In genomic region chr11:34926101-34926830, GRCh38 we compare ENCODE assay signal across 10 cellular contexts. TPM values are rescaled to one million over a fixed set of nuclear protein-coding genes. Genes with fewer than 3 reads are reported as not detected.
A peak's percentile ranks its signal among the peaks of the same experiment; 100 is the strongest.
DNase-seq lines count a peak whose midpoint lies in the region; ATAC-seq lines count a peak whose summit lies in the region.
"Had no signal": no experiment of that assay in that cellular context is flagged by ENCODE, and none has a peak within 500 bp of the region (broad histone marks: within the 10 kb centered on the region; RNA-seq: fewer than 3 reads in every experiment).

No MANE protein-coding gene starts in this region.

- peaks cover 0 to 15% of the 10 kb centered on the region in 2 donors for H3K4me1 Mint-ChIP-seq in effector memory CD8-positive, alpha-beta T cell (ENCODE audit: low read depth in 2 of 2)
- H3K4me1 Mint-ChIP-seq in activated T-helper 1 cell treated with anti-CD3 and anti-CD28 coated beads, Interleukin-12 subunit alpha, Interleukin-12 subunit beta, Interleukin-2, Interleukin-4 antibody, amounts not matched to agents 30 ng/mL and 10 ng/mL and 1 ng/mL, durations not matched to agents 14 hours and 24 hours and 36 hours (ENCODE audit: low read depth), result peaks cover 7% of the 10 kb centered on the region

- no peak overlapping the region for H3K4me3 ChIP-seq in Jurkat, Clone E6-1 (ENCODE audit: low read length)
- H3K4me3 ChIP-seq: BLaER1 treated with 17β-estradiol and CSF1 and Interleukin-3, amounts not matched to agents 10 nM and 100 nM had no signal

- no peaks in the 10 kb centered on the region for H3K36me3 Mint-ChIP-seq in effector memory CD8-positive, alpha-beta T cell (ENCODE audit: insufficient read depth)
- H3K36me3 Mint-ChIP-seq in activated T-helper 1 cell treated with anti-CD3 and anti-CD28 coated beads, Interleukin-12 subunit alpha, Interleukin-12 subunit beta, Interleukin-2, Interleukin-4 antibody, amounts not matched to agents 30 ng/mL and 10 ng/mL and 1 ng/mL, durations not matched to agents 14 hours and 24 hours and 36 hours (ENCODE audit: low read depth), result no peaks in the 10 kb centered on the region

- H3K27me3 Mint-ChIP-seq in effector memory CD8-positive, alpha-beta T cell, result no peaks in the 10 kb centered on the region
- no peaks in the 10 kb centered on the region for H3K27me3 Mint-ChIP-seq in activated T-helper 1 cell treated with anti-CD3 and anti-CD28 coated beads, Interleukin-12 subunit alpha, Interleukin-12 subunit beta, Interleukin-2, Interleukin-4 antibody, amounts not matched to agents 30 ng/mL and 10 ng/mL and 1 ng/mL, durations not matched to agents 14 hours and 24 hours and 36 hours (ENCODE audit: insufficient read depth)

- H3K27ac Mint-ChIP-seq in effector memory CD8-positive, alpha-beta T cell, result no peak overlapping the region
- H3K27ac Mint-ChIP-seq in activated T-helper 1 cell treated with anti-CD3 and anti-CD28 coated beads, Interleukin-12 subunit alpha, Interleukin-12 subunit beta, Interleukin-2, Interleukin-4 antibody, amounts not matched to agents 30 ng/mL and 10 ng/mL and 1 ng/mL, durations not matched to agents 14 hours and 24 hours and 36 hours, result no peak overlapping the region

- H3K9me3 Mint-ChIP-seq in effector memory CD8-positive, alpha-beta T cell, result no peaks in the 10 kb centered on the region
- H3K9me3 Mint-ChIP-seq in activated T-helper 1 cell treated with anti-CD3 and anti-CD28 coated beads, Interleukin-12 subunit alpha, Interleukin-12 subunit beta, Interleukin-2, Interleukin-4 antibody, amounts not matched to agents 30 ng/mL and 10 ng/mL and 1 ng/mL, durations not matched to agents 14 hours and 24 hours and 36 hours, result no peaks in the 10 kb centered on the region
- H3K9me3 Mint-ChIP-seq: activated T-cell treated with anti-CD3 and anti-CD28 coated beads, Interleukin-2, amount 50 U/mL, for 4 hours had no signal

- DNase-seq in NCI-H1092 treated with DMSO at 0.1 percent for 48 hours (lab: John Stamatoyannopoulos, UW) (peak; percentile 46), NCI-H1092 (lab: John Stamatoyannopoulos, UW) (no peak), RPMI7951 (ENCODE audit: low read depth) (peak; percentile 53), myocyte (ENCODE audit: low read depth) (peak; percentile 72)
- peak; percentile 51 for DNase-seq in Jurkat, Clone E6-1 (ENCODE audit: low read depth, low spot score)
- DNase-seq in effector memory CD8-positive, alpha-beta T cell, result peak; percentile 29 to 37 (median 33)
- no peak for DNase-seq in activated T-helper 1 cell treated with anti-CD3 and anti-CD28 coated beads, Interleukin-12 subunit alpha, Interleukin-12 subunit beta, Interleukin-2, Interleukin-4 antibody, amounts not matched to agents 30 ng/mL and 10 ng/mL and 1 ng/mL, durations not matched to agents 14 hours and 24 hours and 36 hours (ENCODE audit: low spot score)
- no peak for DNase-seq in activated CD4-positive, alpha-beta T cell treated with anti-CD3 and anti-CD28 coated beads, Interleukin-2, amount 50 U/mL, for 48 hours
- DNase-seq: activated T-cell treated with anti-CD3 and anti-CD28 coated beads, Interleukin-2, amount 50 U/mL, for 4 hours had no signal

- no peak overlapping the region for H3K4me3 Mint-ChIP-seq in effector memory CD8-positive, alpha-beta T cell
- no peak overlapping the region for H3K4me3 Mint-ChIP-seq in activated T-helper 1 cell treated with anti-CD3 and anti-CD28 coated beads, Interleukin-12 subunit alpha, Interleukin-12 subunit beta, Interleukin-2, Interleukin-4 antibody, amounts not matched to agents 30 ng/mL and 10 ng/mL and 1 ng/mL, durations not matched to agents 14 hours and 24 hours and 36 hours
- H3K4me3 Mint-ChIP-seq: activated T-cell treated with anti-CD3 and anti-CD28 coated beads, Interleukin-2, amount 50 U/mL, for 4 hours had no signal

- peak; percentile 69 for ATAC-seq in effector memory CD8-positive, alpha-beta T cell (replicated peaks)

- intact Hi-C loops in activated T-helper 1 cell treated with anti-CD3 and anti-CD28 coated beads, Interleukin-12 subunit alpha, Interleukin-12 subunit beta, Interleukin-2, Interleukin-4 antibody, amounts not matched to agents 30 ng/mL and 10 ng/mL and 1 ng/mL, durations not matched to agents 14 hours and 24 hours and 36 hours (cut with micrococcal nuclease), result loop anchor here (1.0 to 2.0 kb wide), 4 partner anchors 10 to 466 kb away; partner anchors contain the start of genes APIP and PDHX

RNA-seq across cellular contexts. Expression of gene PDHX, which starts 9.8 kb away (rescaled TPM):
- polyA plus RNA-seq in Jurkat, Clone E6-1 (2012; ENCODE audit: insufficient read depth, insufficient read length), result 30.1 TPM
- total RNA-seq in RPMI7951 (2014; rRNA removed; shearing (Covaris generic)), result 39.2 and 41.0 TPM in 2 replicates
- 64.8 and 90.9 TPM in 2 replicates for total RNA-seq in myocyte
- 26.1 TPM for polyA plus RNA-seq in myocyte (2012)
- total RNA-seq in activated T-helper 1 cell treated with anti-CD3 and anti-CD28 coated beads, Interleukin-12 subunit alpha, Interleukin-12 subunit beta, Interleukin-2, Interleukin-4 antibody, amounts not matched to agents 30 ng/mL and 10 ng/mL and 1 ng/mL, durations not matched to agents 14 hours and 24 hours and 36 hours, result 32.0 TPM in 2 replicates

RNA-seq across cellular contexts. Expression of gene APIP, which starts 10.1 kb away (rescaled TPM):
- polyA plus RNA-seq in Jurkat, Clone E6-1 (2012; ENCODE audit: insufficient read depth, insufficient read length), result 77.9 TPM
- 40.3 and 48.1 TPM in 2 replicates for total RNA-seq in RPMI7951 (2014; rRNA removed; shearing (Covaris generic))
- total RNA-seq in myocyte, result 21.7 and 34.2 TPM in 2 replicates
- 12.8 TPM for polyA plus RNA-seq in myocyte (2012)
- 26.3 and 26.8 TPM in 2 replicates for total RNA-seq in activated T-helper 1 cell treated with anti-CD3 and anti-CD28 coated beads, Interleukin-12 subunit alpha, Interleukin-12 subunit beta, Interleukin-2, Interleukin-4 antibody, amounts not matched to agents 30 ng/mL and 10 ng/mL and 1 ng/mL, durations not matched to agents 14 hours and 24 hours and 36 hours

Comparison
In these comparisons a context has a peak if more than half of its experiments do, and no peak if none do; other contexts are left out.
1. DNase-seq: peak in NCI-H1092 treated with DMSO at 0.1 percent for 48 hours (single experiment), Jurkat, Clone E6-1 (single experiment), RPMI7951 (single experiment), effector memory CD8-positive, alpha-beta T cell (3 of 3) and myocyte (single experiment); none in NCI-H1092 (single experiment), activated T-helper 1 cell treated with anti-CD3 and anti-CD28 coated beads, Interleukin-12 subunit alpha, Interleukin-12 subunit beta, Interleukin-2, Interleukin-4 antibody, amounts not matched to agents 30 ng/mL and 10 ng/mL and 1 ng/mL, durations not matched to agents 14 hours and 24 hours and 36 hours (single experiment) and activated CD4-positive, alpha-beta T cell treated with anti-CD3 and anti-CD28 coated beads, Interleukin-2, amount 50 U/mL, for 48 hours (0 of 2).